ENCODE assay signal across 22 cellular contexts in genomic region chr1:244160455-244161020, GRCh38.
DNase-seq lines count a peak whose midpoint lies in the region; ATAC-seq, FAIRE-seq and TF ChIP-seq lines count a peak whose summit lies in the region.
"Had no signal": no experiment of that assay in that cellular context is flagged by ENCODE, and none has a peak within 500 bp of the region (broad histone marks: within the 10 kb centered on the region; RNA-seq: fewer than 3 reads in every experiment).

No MANE protein-coding gene starts in this region.

- H3K27ac ChIP-seq in IMR-90 (ENCODE audit: insufficient read depth, low read length) (no peak overlapping the region), astrocyte (ENCODE audit: low read depth, low read length) (no peak overlapping the region), mesenchymal stem cell (ENCODE audit: low read length, poor library complexity, severe bottlenecking) (no peak overlapping the region)
- H3K27ac ChIP-seq: esophagus squamous epithelium, RWPE1, WERI-Rb-1 had no signal

- H2BK5ac ChIP-seq in IMR-90 (ENCODE audit: low read depth, low read length, poor library complexity, severe bottlenecking) (no peak overlapping the region), mesenchymal stem cell (ENCODE audit: low read depth, low read length, poor library complexity, severe bottlenecking) (no peak overlapping the region)

- H2AFZ ChIP-seq in IMR-90 (replicated peaks; ENCODE audit: low read length, poor library complexity): no peak overlapping the region
- H2AFZ ChIP-seq in astrocyte (ENCODE audit: low read depth, low read length): no peak overlapping the region
- no peak overlapping the region for H2AFZ ChIP-seq in mesenchymal stem cell (ENCODE audit: low read depth, low read length)

- no peak overlapping the region for H2BK12ac ChIP-seq in mesenchymal stem cell (ENCODE audit: low read length in 2 of 2)

- no peak overlapping the region for H4K5ac ChIP-seq in IMR-90 (ENCODE audit: low read depth, low read length)

- H3K18ac ChIP-seq in IMR-90 (ENCODE audit: low read depth, low read length) (peak overlapping the region; percentile 37; the same call in 1 of the 2 replicates), mesenchymal stem cell (ENCODE audit: low read depth in 1 of 2, low read length in 2 of 2) (no peak overlapping the region)

- H3K4ac ChIP-seq in IMR-90 (ENCODE audit: low read depth, low read length) (peak overlapping the region; percentile 27; the same call in 1 of the 2 replicates), mesenchymal stem cell (ENCODE audit: low read depth in 1 of 2, low read length in 2 of 2) (no peak overlapping the region)

- no peaks in the 10 kb centered on the region for H3K79me1 ChIP-seq in IMR-90 (ENCODE audit: low read depth in 1 of 2, low read length in 2 of 2)
- H3K79me1 ChIP-seq in mesenchymal stem cell (replicated peaks; ENCODE audit: low read length, poor library complexity, severe bottlenecking): no peaks in the 10 kb centered on the region

- no peak overlapping the region for H3K23ac ChIP-seq in IMR-90 (ENCODE audit: low read depth, low read length)
- no peak overlapping the region for H3K23ac ChIP-seq in mesenchymal stem cell (ENCODE audit: low read length in 2 of 2)

- DNase-seq in IMR-90 (no peak), NOMO-1 treated with dmso at 0.1 percent for 144 hours (lab: John Stamatoyannopoulos, UW; ENCODE audit: unreplicated experiment) (peak; percentile 4), astrocyte (ENCODE audit: low read depth) (peak; percentile 44), mesenchymal stem cell (no peak), NCI-H187 (lab: John Stamatoyannopoulos, UW) (no peak), NCI-H2107 (lab: John Stamatoyannopoulos, UW) (no peak)
- DNase-seq in stimulated activated naive CD4-positive, alpha-beta T cell treated with Interleukin-2 at 50 U/mL for 16 hours (lab: John Stamatoyannopoulos, UW): peak; percentile 6
- DNase-seq: activated CD8-positive, alpha-beta T cell treated with anti-CD3 and anti-CD28 coated beads for 36 hours; activated naive CD4-positive, alpha-beta T cell treated with Interleukin-2 at 50 U/mL for 16 hours; activated T-cell treated with anti-CD3 and anti-CD28 coated beads, Interleukin-2, amount 50 U/mL, for 1 hour; anterior cingulate cortex; effector CD8-positive, alpha-beta T cell; esophagus squamous epithelium; immature natural killer cell; left ventricle myocardium superior; NCI-H1417 treated with DMSO at 0.1 percent for 48 hours; NCI-H2171; nucleus accumbens; T-helper 1 cell; WERI-Rb-1 had no signal

- H3K9me1 ChIP-seq in IMR-90 (ENCODE audit: insufficient read depth, low read length): peaks cover 20% of the 10 kb centered on the region; the same call in 1 of the 2 replicates

- no peaks in the 10 kb centered on the region for H3K36me3 Mint-ChIP-seq in astrocyte (ENCODE audit: low read depth, unreplicated experiment)
- H3K36me3 Mint-ChIP-seq: immature natural killer cell; stimulated activated effector memory CD8-positive, alpha-beta T cell treated with anti-CD3 and anti-CD28 coated beads, Interleukin-12 subunit alpha, Interleukin-12 subunit beta, amount 100 ng/mL, for 72 hours had no signal

- BruUV-seq in IMR-90 (replicated peaks; lab: Mats Ljungman, UMichigan): no TSS peak

- no CpG with 5 or more reads among the region's 9 CpGs for WGBS in IMR-90 (ENCODE audit: extremely low coverage in 2 of 2, insufficient read length in 1 of 2), 2 experiments
- WGBS in mesenchymal stem cell: 78% methylated on average over 9 of the region's 9 CpGs

- FAIRE-seq in astrocyte (lab: Jason Lieb, UNC): no peak

- H3K4me3 Mint-ChIP-seq in astrocyte (ENCODE audit: unreplicated experiment): no peak overlapping the region
- H3K4me3 Mint-ChIP-seq: activated CD8-positive, alpha-beta T cell treated with anti-CD3 and anti-CD28 coated beads for 36 hours; immature natural killer cell; stimulated activated effector memory CD8-positive, alpha-beta T cell treated with anti-CD3 and anti-CD28 coated beads, Interleukin-12 subunit alpha, Interleukin-12 subunit beta, amount 100 ng/mL, for 72 hours had no signal

- peaks cover 17% of the 10 kb centered on the region for H3K4me1 Mint-ChIP-seq in astrocyte (ENCODE audit: low read depth, unreplicated experiment)
- H3K4me1 Mint-ChIP-seq: stimulated activated effector memory CD8-positive, alpha-beta T cell treated with anti-CD3 and anti-CD28 coated beads, Interleukin-12 subunit alpha, Interleukin-12 subunit beta, amount 100 ng/mL, for 72 hours had no signal

- H3K4me3 ChIP-seq in IMR-90 (ENCODE audit: insufficient read depth, low read depth, low read length) (no peak overlapping the region), astrocyte (ENCODE audit: insufficient read depth, low read depth, low read length) (no peak overlapping the region), mesenchymal stem cell (ENCODE audit: insufficient read depth in 1 of 2, low read depth in 1 of 2, low read length in 2 of 2) (no peak overlapping the region)
- H3K4me3 ChIP-seq: esophagus squamous epithelium had no signal

- TF ChIP-seq POLR2A in IMR-90 (IDR thresholded peaks at IDR 0.05; ENCODE audit: low read depth, low read length): no peak

- in situ Hi-C loops in IMR-90 (cut with MboI; ENCODE audit: low sequenced_read_pairs): no loop called here

- H3K9me3 ChIP-seq in IMR-90 (ENCODE audit: control insufficient read depth, insufficient read depth, low read length) (no peaks in the 10 kb centered on the region), astrocyte (ENCODE audit: insufficient read depth, low read depth, low read length) (no peaks in the 10 kb centered on the region), mesenchymal stem cell (ENCODE audit: control insufficient read depth, low read length) (no peaks in the 10 kb centered on the region)
- H3K9me3 ChIP-seq: esophagus squamous epithelium had no signal

- H4K8ac ChIP-seq in IMR-90 (ENCODE audit: low read depth in 2 of 2, low read length in 2 of 2) (no peak overlapping the region), mesenchymal stem cell (ENCODE audit: low read length) (no peak overlapping the region)

- H3K27me3 ChIP-seq in IMR-90 (ENCODE audit: control insufficient read depth, insufficient read depth, low read length): no peaks in the 10 kb centered on the region
- no peaks in the 10 kb centered on the region for H3K27me3 ChIP-seq in astrocyte (ENCODE audit: insufficient read depth, low read length)
- no peaks in the 10 kb centered on the region for H3K27me3 ChIP-seq in mesenchymal stem cell (ENCODE audit: control insufficient read depth in 1 of 2, insufficient read depth in 1 of 2, low read length in 2 of 2)

- no peaks in the 10 kb centered on the region for H3K9me3 Mint-ChIP-seq in astrocyte (ENCODE audit: unreplicated experiment)
- H3K9me3 Mint-ChIP-seq: activated CD8-positive, alpha-beta T cell treated with anti-CD3 and anti-CD28 coated beads for 36 hours; immature natural killer cell; stimulated activated effector memory CD8-positive, alpha-beta T cell treated with anti-CD3 and anti-CD28 coated beads, Interleukin-12 subunit alpha, Interleukin-12 subunit beta, amount 100 ng/mL, for 72 hours had no signal

- H3K36me3 ChIP-seq in IMR-90 (ENCODE audit: control insufficient read depth, insufficient read depth, low read length) (no peaks in the 10 kb centered on the region), astrocyte (ENCODE audit: insufficient read depth, low read length) (no peaks in the 10 kb centered on the region), mesenchymal stem cell (ENCODE audit: control insufficient read depth in 1 of 2, insufficient read depth in 2 of 2, low read depth in 1 of 2, low read length in 2 of 2) (no peaks in the 10 kb centered on the region)
- H3K36me3 ChIP-seq: esophagus squamous epithelium, WERI-Rb-1 had no signal

- TF ChIP-seq RAD21 in IMR-90 (IDR thresholded peaks at IDR 0.05; ENCODE audit: low read length): no peak

- CTCF ChIA-PET in IMR-90 (lab: Yijun Ruan, JAX): no interaction called here

- H3K56ac ChIP-seq in IMR-90 (ENCODE audit: extremely low read depth, insufficient read depth, low read length): no peak overlapping the region

- POLR2A ChIA-PET in IMR-90 (lab: Charles Lee; ENCODE audit: unreplicated experiment): no interaction called here

- peaks cover 3% of the 10 kb centered on the region for H3K27me3 Mint-ChIP-seq in astrocyte (ENCODE audit: low read depth, unreplicated experiment)
- H3K27me3 Mint-ChIP-seq: activated CD8-positive, alpha-beta T cell treated with anti-CD3 and anti-CD28 coated beads for 36 hours had no signal

- H3K4me1 ChIP-seq in IMR-90 (ENCODE audit: control insufficient read depth, insufficient read depth, low read length) (peaks cover 17% of the 10 kb centered on the region), astrocyte (ENCODE audit: insufficient read depth, low read length) (peaks cover 21% of the 10 kb centered on the region), mesenchymal stem cell (ENCODE audit: control insufficient read depth, insufficient read depth, low read depth, low read length) (peaks cover 4% of the 10 kb centered on the region)
- H3K4me1 ChIP-seq: esophagus squamous epithelium had no signal

- dilution Hi-C loops in IMR-90 (cut with HindIII; ENCODE audit: low sequenced_read_pairs, unreplicated experiment): no loop called here

- H2BK20ac ChIP-seq in IMR-90 (ENCODE audit: low read depth, low read length): peak overlapping the region; percentile 65; the same call in 1 of the 2 replicates

- H2BK120ac ChIP-seq in IMR-90 (ENCODE audit: low read depth, low read length) (peak overlapping the region; percentile 27; the same call in 1 of the 2 replicates), mesenchymal stem cell (ENCODE audit: low read depth, low read length) (no peak overlapping the region)

- H3K14ac ChIP-seq in IMR-90 (replicated peaks; ENCODE audit: low read depth, low read length) (peak overlapping the region; percentile 54), mesenchymal stem cell (ENCODE audit: low read length in 2 of 2) (no peak overlapping the region)

- H3K9ac ChIP-seq in IMR-90 (ENCODE audit: low read depth, low read length) (no peak overlapping the region), astrocyte (ENCODE audit: low read length) (no peak overlapping the region), mesenchymal stem cell (ENCODE audit: low read length) (no peak overlapping the region)

- H4K20me1 ChIP-seq in IMR-90 (ENCODE audit: insufficient read depth, low read length) (no peaks in the 10 kb centered on the region), astrocyte (ENCODE audit: insufficient read depth, low read length) (no peaks in the 10 kb centered on the region)

- peak overlapping the region; percentile 7 for H2AK5ac ChIP-seq in IMR-90 (ENCODE audit: low read depth, low read length)
- no peak overlapping the region for H2AK5ac ChIP-seq in mesenchymal stem cell (ENCODE audit: low read length, severe bottlenecking)

- H3K79me2 ChIP-seq in astrocyte (ENCODE audit: insufficient read depth, low read length): no peaks in the 10 kb centered on the region

- intact Hi-C loops in IMR-90 (cut with micrococcal nuclease): no loop called here

- no peak for ATAC-seq in IMR-90 (ENCODE audit: low read depth)
- ATAC-seq: activated CD8-positive, alpha-beta T cell treated with anti-CD3 and anti-CD28 coated beads for 36 hours; left ventricle myocardium superior; stimulated activated effector memory CD8-positive, alpha-beta T cell treated with anti-CD3 and anti-CD28 coated beads, Interleukin-12 subunit alpha, Interleukin-12 subunit beta, amount 100 ng/mL, for 72 hours had no signal

- H3K4me2 ChIP-seq in IMR-90 (ENCODE audit: low read depth, low read length) (no peak overlapping the region), astrocyte (ENCODE audit: low read length) (no peak overlapping the region), mesenchymal stem cell (ENCODE audit: low read length, poor library complexity, severe bottlenecking) (no peak overlapping the region)

- H2BK15ac ChIP-seq in IMR-90 (ENCODE audit: low read depth, low read length) (peak overlapping the region; percentile 50; the same call in 2 of the 3 replicates), mesenchymal stem cell (ENCODE audit: low read depth, poor library complexity, severe bottlenecking) (no peak overlapping the region)

- no peak for TF ChIP-seq CTCF in IMR-90 (conservative IDR thresholded peaks at IDR 0.05; ENCODE audit: low read depth, low read length)
- no peak for TF ChIP-seq CTCF in astrocyte (IDR thresholded peaks at IDR 0.05; ENCODE audit: insufficient read depth, low read depth, low read length)

- no peak overlapping the region for H2AK9ac ChIP-seq in IMR-90 (replicated peaks; ENCODE audit: low read depth, low read length, poor library complexity)

- no peak overlapping the region for H3K27ac Mint-ChIP-seq in astrocyte (ENCODE audit: unreplicated experiment)
- H3K27ac Mint-ChIP-seq: activated CD8-positive, alpha-beta T cell treated with anti-CD3 and anti-CD28 coated beads for 36 hours; immature natural killer cell; stimulated activated effector memory CD8-positive, alpha-beta T cell treated with anti-CD3 and anti-CD28 coated beads, Interleukin-12 subunit alpha, Interleukin-12 subunit beta, amount 100 ng/mL, for 72 hours had no signal

- H4K91ac ChIP-seq in IMR-90 (ENCODE audit: insufficient read depth, low read depth, low read length) (no peak overlapping the region), mesenchymal stem cell (ENCODE audit: low read length) (no peak overlapping the region)

Comparison
In these comparisons a context has a peak if more than half of its experiments do, and no peak if none do; other contexts are left out.
1. DNase-seq: peak in NOMO-1 treated with dmso at 0.1 percent for 144 hours (single experiment), astrocyte (single experiment) and stimulated activated naive CD4-positive, alpha-beta T cell treated with Interleukin-2 at 50 U/mL for 16 hours (single experiment); none in IMR-90 (single experiment), mesenchymal stem cell (single experiment), NCI-H187 (0 of 2) and NCI-H2107 (single experiment).